In genomic region chr1:55259906-55260608, GRCh38 we compare ENCODE assay signal across 13 cellular contexts. TPM values are rescaled to one million over a fixed set of nuclear protein-coding genes. Genes with fewer than 3 reads are reported as not detected.
A peak's percentile ranks its signal among the peaks of the same experiment; 100 is the strongest.
DNase-seq lines count a peak whose midpoint lies in the region; ATAC-seq and TF ChIP-seq lines count a peak whose summit lies in the region.
"Had no signal": no experiment of that assay in that cellular context is flagged by ENCODE, and none has a peak within 500 bp of the region (broad histone marks: within the 10 kb centered on the region; RNA-seq: fewer than 3 reads in every experiment).

No MANE protein-coding gene starts in this region.

- no peaks in the 10 kb centered on the region for H3K36me3 ChIP-seq in BLaER1 treated with 17β-estradiol and CSF1 and Interleukin-3, amounts not matched to agents 10 nM and 100 nM
- H3K36me3 ChIP-seq in OCI-LY3 (replicated peaks; ENCODE audit: low read depth, low read length), result no peaks in the 10 kb centered on the region
- H3K36me3 ChIP-seq in PC-3 (ENCODE audit: low read depth, low read length), result no peaks in the 10 kb centered on the region
- H3K36me3 ChIP-seq: tibial artery had no signal

- peak overlapping the region in 9 of 11 experiments; percentile 11 to 56 (median 25); a peak in 12 of 22 replicates for H3K9ac ChIP-seq in BLaER1 treated with 17β-estradiol and CSF1 and Interleukin-3, amounts not matched to agents 10 nM and 100 nM
- H3K9ac ChIP-seq in OCI-LY3 (ENCODE audit: low read length) (no peak overlapping the region; the same call in 1 of the 2 replicates), PC-3 (ENCODE audit: low read length) (no peak overlapping the region)

- POLR2A ChIA-PET in PC-3 (lab: Charles Lee; ENCODE audit: unreplicated experiment), result no interaction called here

- no peaks in the 10 kb centered on the region for H3K27me3 ChIP-seq in BLaER1 treated with 17β-estradiol and CSF1 and Interleukin-3, amounts not matched to agents 10 nM and 100 nM
- H3K27me3 ChIP-seq in OCI-LY3 (ENCODE audit: low read depth, low read length), result no peaks in the 10 kb centered on the region
- H3K27me3 ChIP-seq in PC-3 (ENCODE audit: low read length), result no peaks in the 10 kb centered on the region
- H3K27me3 ChIP-seq: tibial artery had no signal

- peaks cover 16 to 66% (median 60%) of the 10 kb centered on the region in 10 experiments for H3K4me1 ChIP-seq in BLaER1 treated with 17β-estradiol and CSF1 and Interleukin-3, amounts not matched to agents 10 nM and 100 nM
- H3K4me1 ChIP-seq in OCI-LY3 (ENCODE audit: low read length), result peaks cover 38% of the 10 kb centered on the region
- H3K4me1 ChIP-seq in PC-3 (ENCODE audit: insufficient read depth, low read length), result no peaks in the 10 kb centered on the region
- H3K4me1 ChIP-seq: tibial artery had no signal

- H3F3A ChIP-seq in PC-3 (ENCODE audit: low read length, unreplicated experiment), result no peaks in the 10 kb centered on the region

- H3K79me2 ChIP-seq in OCI-LY3 (ENCODE audit: low read length), result no peaks in the 10 kb centered on the region
- H3K79me2 ChIP-seq in PC-3 (ENCODE audit: low read length), result no peaks in the 10 kb centered on the region

- H2AFZ ChIP-seq in OCI-LY3 (ENCODE audit: low read depth, low read length) (no peak overlapping the region; the same call in 1 of the 2 replicates), PC-3 (ENCODE audit: low read length) (no peak overlapping the region)

- H4K20me1 ChIP-seq in BLaER1 treated with 17β-estradiol and CSF1 and Interleukin-3, amounts not matched to agents 10 nM and 100 nM, result no peaks in the 10 kb centered on the region
- no peaks in the 10 kb centered on the region for H4K20me1 ChIP-seq in OCI-LY3 (ENCODE audit: insufficient read depth, low read length)
- H4K20me1 ChIP-seq in PC-3 (ENCODE audit: low read length), result no peaks in the 10 kb centered on the region

- intact Hi-C loops in PC-3 (cut with micrococcal nuclease), result no loop called here

- peak overlapping the region in 1 of 10 experiments; percentile 29; a peak in 3 of 20 replicates for H3K4me3 ChIP-seq in BLaER1 treated with 17β-estradiol and CSF1 and Interleukin-3, amounts not matched to agents 10 nM and 100 nM
- H3K4me3 ChIP-seq in OCI-LY3 (ENCODE audit: low read length), result peak overlapping the region; percentile 55
- H3K4me3 ChIP-seq in PC-3 (ENCODE audit: low read length), result no peak overlapping the region
- H3K4me3 ChIP-seq: tibial artery had no signal

- H3K9me3 ChIP-seq in BLaER1 treated with 17β-estradiol and CSF1 and Interleukin-3, amounts not matched to agents 10 nM and 100 nM (replicated peaks in 1 of 11), result no peaks in the 10 kb centered on the region
- H3K9me3 ChIP-seq in OCI-LY3 (ENCODE audit: insufficient read depth, low read length) (no peaks in the 10 kb centered on the region), PC-3 (ENCODE audit: low read length) (no peaks in the 10 kb centered on the region)
- H3K9me3 ChIP-seq: tibial artery had no signal

- no TSS peak for BruUV-seq in PC-3 (replicated peaks; lab: Mats Ljungman, UMichigan)

- no peak for DNase-seq in HUDEP-2 (lab: John Stamatoyannopoulos, UW; ENCODE audit: unreplicated experiment in 76 of 76)
- no peak for DNase-seq in AG08395 (ENCODE audit: low spot score)
- DNase-seq in PC-3, result no peak
- DNase-seq in effector CD8-positive, alpha-beta T cell (lab: John Stamatoyannopoulos, UW), result no peak
- DNase-seq: head of caudate nucleus, IMR-90, left colon, NCI-H1694 treated with DMSO at 0.1 percent for 48 hours, tibial artery had no signal

- no peak for TF ChIP-seq CTCF in OCI-LY3 (IDR thresholded peaks at IDR 0.05; ENCODE audit: low read depth, low read length)
- TF ChIP-seq CTCF in PC-3 (conservative IDR thresholded peaks at IDR 0.05; ENCODE audit: low read depth, low read length), result no peak

- ATAC-seq in GM21360 (IDR thresholded peaks at IDR 0.05; ENCODE audit: unreplicated experiment), result peak; percentile 42
- peak; percentile 45 for ATAC-seq in HG03039 (IDR thresholded peaks at IDR 0.05; ENCODE audit: unreplicated experiment)
- no peak for ATAC-seq in PC-3
- ATAC-seq: left colon had no signal

- peak overlapping the region in 8 of 11 experiments; percentile 7 to 72 (median 61); a peak in 15 of 22 replicates for H3K27ac ChIP-seq in BLaER1 treated with 17β-estradiol and CSF1 and Interleukin-3, amounts not matched to agents 10 nM and 100 nM
- peak overlapping the region; percentile 63 for H3K27ac ChIP-seq in OCI-LY3 (ENCODE audit: low read length)
- H3K27ac ChIP-seq in PC-3 (ENCODE audit: low read length), result no peak overlapping the region
- H3K27ac ChIP-seq: tibial artery had no signal

- H3K9me2 ChIP-seq in PC-3 (replicated peaks; ENCODE audit: low read length), result no peaks in the 10 kb centered on the region

- peak overlapping the region; percentile 68 to 95 (median 93) for H3K4me2 ChIP-seq in BLaER1 treated with 17β-estradiol and CSF1 and Interleukin-3, amounts not matched to agents 10 nM and 100 nM
- H3K4me2 ChIP-seq in OCI-LY3 (ENCODE audit: low read length) (peak overlapping the region; percentile 83), PC-3 (ENCODE audit: low read length) (no peak overlapping the region)

- CTCF ChIA-PET in PC-3 (lab: Charles Lee), result interaction anchor here (0.6 kb wide), 1 partner anchor 17 kb away, joined by 3 read pairs; no protein-coding TSS in a partner anchor

RNA-seq across cellular contexts. Expression of gene USP24, which starts 44.9 kb away (rescaled TPM):
- total RNA-seq in PC-3 (2014; rRNA removed), result 29.1 and 38.5 TPM in 2 replicates

Comparison
In these comparisons a context has a peak if more than half of its experiments do, and no peak if none do; other contexts are left out.
1. H3K9ac ChIP-seq: peak in BLaER1 treated with 17β-estradiol and CSF1 and Interleukin-3, amounts not matched to agents 10 nM and 100 nM (9 of 11); none in OCI-LY3 (single experiment) and PC-3 (single experiment).